14 cellular contexts compared by ENCODE assay signal in the genomic region with DNA sequence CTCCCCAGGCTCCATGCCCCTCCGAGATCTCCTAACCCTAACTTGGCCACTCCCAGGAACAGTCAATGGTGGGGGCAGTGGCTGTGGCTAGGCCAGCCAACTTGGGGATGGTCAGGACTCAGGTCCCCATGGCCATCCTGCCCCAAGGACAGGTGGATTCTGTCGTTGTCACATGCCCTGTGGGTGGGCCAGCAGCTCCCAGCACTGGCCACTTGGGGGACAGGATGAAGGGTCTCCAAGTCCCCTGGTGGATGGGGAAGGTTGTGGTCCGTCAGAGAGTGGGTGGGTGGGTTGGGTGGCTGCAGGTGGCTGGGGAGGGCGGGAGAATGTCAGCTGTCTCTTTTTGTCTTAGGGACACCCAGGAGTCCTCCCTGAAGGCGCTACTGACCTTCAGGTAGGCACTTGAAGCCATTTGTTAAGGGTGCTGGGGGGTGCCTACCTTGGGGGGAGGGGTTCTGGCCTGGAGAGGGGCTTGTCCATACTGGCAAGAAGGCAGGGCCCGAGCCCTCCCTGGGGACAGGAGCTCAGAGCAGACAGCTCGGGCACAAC. TPM values are rescaled to one million over a fixed set of nuclear protein-coding genes. Genes with fewer than 3 reads are reported as not detected.
"Had no signal": no experiment of that assay in that cellular context is flagged by ENCODE, and none has a peak within 500 bp of the region (broad histone marks: within the 10 kb centered on the region; RNA-seq: fewer than 3 reads in every experiment).

No MANE protein-coding gene starts in this region.

- H3K27me3 ChIP-seq: thyroid gland had no signal

- H3K36me3 Mint-ChIP-seq: naive B cell had no signal

- H3K4me3 ChIP-seq: coronary artery, heart right ventricle, lower lobe of right lung, thyroid gland, upper lobe of right lung had no signal

- H3K36me3 ChIP-seq: heart right ventricle, lower lobe of right lung, thyroid gland, upper lobe of right lung had no signal

- H3K27ac ChIP-seq: coronary artery, heart right ventricle, lower lobe of right lung, upper lobe of right lung had no signal

- ATAC-seq: heart right ventricle, lower lobe of right lung, upper lobe of right lung had no signal

- H3K9me3 Mint-ChIP-seq: activated B cell treated with CpG ODN at 0.5 μM for 24 hours; naive B cell; stimulated activated naive CD8-positive, alpha-beta T cell treated with anti-CD3 and anti-CD28 coated beads, Interleukin-15, Interleukin-2, amounts not matched to agents 100 ng/mL and 50 ng/mL, for 24 hours had no signal

- H3K9me3 ChIP-seq: heart right ventricle, lower lobe of right lung, thyroid gland, upper lobe of right lung had no signal

- H3K4me3 Mint-ChIP-seq: activated B cell treated with CpG ODN at 0.5 μM for 24 hours; activated CD4-positive, alpha-beta T cell treated with anti-CD3 and anti-CD28 coated beads for 36 hours had no signal

- DNase-seq: activated B cell treated with CpG ODN at 0.5 μM for 24 hours; activated CD4-positive, alpha-beta T cell treated with anti-CD3 and anti-CD28 coated beads, Interleukin-2, amount 50 U/mL, for 4 hours; activated naive CD4-positive, alpha-beta T cell treated with Interleukin-2 at 50 U/mL for 16 hours; cerebellar nuclear complex; heart right ventricle; lower lobe of right lung; naive B cell; stimulated activated CD4-positive, alpha-beta T cell treated with anti-CD3 and anti-CD28 coated beads, Interleukin-12 subunit alpha, Interleukin-12 subunit beta, amount 100 ng/mL, for 4 hours; thyroid gland; upper lobe of right lung had no signal

- H3K4me1 Mint-ChIP-seq: activated CD4-positive, alpha-beta T cell treated with anti-CD3 and anti-CD28 coated beads for 36 hours had no signal

- H3K27ac Mint-ChIP-seq: activated B cell treated with CpG ODN at 0.5 μM for 24 hours; activated CD4-positive, alpha-beta T cell treated with anti-CD3 and anti-CD28 coated beads for 36 hours; naive B cell; stimulated activated naive CD8-positive, alpha-beta T cell treated with anti-CD3 and anti-CD28 coated beads, Interleukin-15, Interleukin-2, amounts not matched to agents 100 ng/mL and 50 ng/mL, for 24 hours had no signal

RNA-seq across cellular contexts. Expression of gene COL9A3, which starts 5.5 kb away (rescaled TPM):
- total RNA-seq: activated CD4-positive, alpha-beta T cell treated with anti-CD3 and anti-CD28 coated beads for 36 hours; osteoblast had no signal
